Comparison of ENCODE assay signal across 18 cellular contexts in the genomic region with DNA sequence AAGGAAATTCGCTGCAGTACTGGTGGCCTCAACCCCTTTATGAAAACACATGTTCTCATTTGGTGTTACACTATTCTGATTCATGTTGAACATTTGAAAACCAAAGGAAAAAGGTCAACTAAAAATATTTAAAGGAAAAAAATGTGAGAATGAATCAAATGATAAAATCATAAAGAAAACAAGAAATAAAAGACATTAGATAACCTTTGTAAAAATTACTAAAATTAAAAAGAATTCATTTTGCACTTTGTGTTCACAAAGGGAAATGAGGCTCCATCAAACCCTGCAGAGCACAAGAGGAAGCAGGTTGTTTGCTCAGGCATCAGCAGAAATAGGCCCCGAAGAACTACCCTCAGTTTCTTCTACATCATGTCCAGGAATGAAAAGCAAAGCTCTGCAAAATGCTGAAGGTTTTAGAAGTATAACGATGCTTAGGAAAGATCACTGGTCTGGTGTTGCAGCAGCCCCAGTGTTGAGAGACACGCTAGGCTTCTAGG.
"Had no signal": no experiment of that assay in that cellular context is flagged by ENCODE, and none has a peak within 500 bp of the region (broad histone marks: within the 10 kb centered on the region; RNA-seq: fewer than 3 reads in every experiment).

No MANE protein-coding gene starts in this region.

- H3K4me1 ChIP-seq: body of pancreas, left lung, stomach had no signal

- H3K36me3 ChIP-seq: vagina had no signal

- H3K9me3 Mint-ChIP-seq: activated naive CD8-positive, alpha-beta T cell treated with anti-CD3 and anti-CD28 coated beads for 36 hours had no signal

- H3K27me3 Mint-ChIP-seq: activated naive CD8-positive, alpha-beta T cell treated with anti-CD3 and anti-CD28 coated beads for 36 hours had no signal

- FAIRE-seq: colon, endometrium had no signal

- H3K36me3 Mint-ChIP-seq: activated naive CD8-positive, alpha-beta T cell treated with anti-CD3 and anti-CD28 coated beads for 36 hours had no signal

- H3K4me3 Mint-ChIP-seq: activated naive CD8-positive, alpha-beta T cell treated with anti-CD3 and anti-CD28 coated beads for 36 hours had no signal

- H3K9me3 ChIP-seq: body of pancreas, gastroesophageal sphincter, heart left ventricle, left lung, stomach, vagina had no signal

- ATAC-seq: body of pancreas, esophagus mucosa, gastroesophageal sphincter, heart left ventricle, left lung had no signal

- H3K27me3 ChIP-seq: body of pancreas, gastroesophageal sphincter, heart left ventricle, left lung, stomach, vagina had no signal

- H3K27ac Mint-ChIP-seq: activated naive CD8-positive, alpha-beta T cell treated with anti-CD3 and anti-CD28 coated beads for 36 hours had no signal

- H3K27ac ChIP-seq: body of pancreas, gastroesophageal sphincter, heart left ventricle, left lung, stomach, vagina had no signal

- DNase-seq: activated CD4-positive, CD25-positive, alpha-beta regulatory T cell treated with anti-CD3 and anti-CD28 coated beads, Interleukin-2, amount 50 U/mL, for 72 hours; activated naive CD8-positive, alpha-beta T cell treated with anti-CD3 and anti-CD28 coated beads for 36 hours; amniotic stem cell; body of pancreas; heart left ventricle; left lung; occipital lobe; retina; stimulated activated CD4-positive, alpha-beta T cell treated with anti-CD3 and anti-CD28 coated beads, Interleukin-12 subunit alpha, Interleukin-12 subunit beta, amount 100 ng/mL, for 4 hours; stimulated activated CD4-positive, alpha-beta T cell treated with anti-CD3 and anti-CD28 coated beads, Interleukin-2, amount 100 ng/mL, for 24 hours; stomach; T1000; trophoblast cell had no signal

- H3K4me3 ChIP-seq: body of pancreas, gastroesophageal sphincter, heart left ventricle, left lung, stomach, vagina had no signal
